1 cellular context compared by ENCODE assay signal in the genomic region with DNA sequence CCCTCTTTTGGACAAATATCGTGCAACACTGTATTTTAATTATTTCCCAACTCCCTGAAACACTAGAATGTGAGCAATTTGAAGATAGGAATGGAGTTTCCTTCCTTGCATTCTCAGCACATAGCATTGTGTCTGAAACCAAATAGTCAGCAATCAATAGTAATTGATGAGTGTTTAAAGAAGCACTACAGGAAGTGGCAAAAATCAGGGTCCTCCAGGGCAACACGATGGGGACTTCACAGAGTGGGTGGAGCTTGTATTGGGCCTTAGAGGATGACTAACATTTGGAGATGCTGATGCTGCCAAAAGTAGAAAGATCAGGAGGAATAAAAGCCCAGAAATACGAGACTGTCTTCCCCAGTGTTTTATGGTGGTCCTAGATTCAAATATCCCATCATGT.
TF ChIP-seq lines count a peak whose summit lies in the region.

No MANE protein-coding gene starts in this region.

TF ChIP-seq in GM12878, 131 proteins besides CTCF, POLR2A, EP300 and RAD21 (continued from another document):
- TF ChIP-seq ZSCAN29 (IDR thresholded peaks at IDR 0.05), result no peak
- no peak for TF ChIP-seq YBX1 (IDR thresholded peaks at IDR 0.05)
- no peak for TF ChIP-seq SMAD1 (IDR thresholded peaks at IDR 0.05; ENCODE audit: low read depth, partially characterized antibody)
- TF ChIP-seq POLR2AphosphoS2 (IDR thresholded peaks at IDR 0.05; ENCODE audit: low read depth, low read length), result no peak
- no peak for TF ChIP-seq SREBF1 (IDR thresholded peaks at IDR 0.05; ENCODE audit: low read length)
- TF ChIP-seq KDM1A (IDR thresholded peaks at IDR 0.05; ENCODE audit: borderline replicate concordance), result no peak
- TF ChIP-seq ZZZ3 (IDR thresholded peaks at IDR 0.05; ENCODE audit: control insufficient read depth, insufficient read length, low read depth), result no peak
TF ChIP-seq in GM12878: peak in this region for 0.
